ENCODE assay signal across 1 cellular context in genomic region chr20:46673394-46674252, GRCh38.
TF ChIP-seq lines count a peak whose summit lies in the region.

No MANE protein-coding gene starts in this region.

TF ChIP-seq in HepG2, 621 proteins besides CTCF, POLR2A, EP300 and RAD21 (continued from another document and continues in another):
- TF ChIP-seq, protein P1, sequence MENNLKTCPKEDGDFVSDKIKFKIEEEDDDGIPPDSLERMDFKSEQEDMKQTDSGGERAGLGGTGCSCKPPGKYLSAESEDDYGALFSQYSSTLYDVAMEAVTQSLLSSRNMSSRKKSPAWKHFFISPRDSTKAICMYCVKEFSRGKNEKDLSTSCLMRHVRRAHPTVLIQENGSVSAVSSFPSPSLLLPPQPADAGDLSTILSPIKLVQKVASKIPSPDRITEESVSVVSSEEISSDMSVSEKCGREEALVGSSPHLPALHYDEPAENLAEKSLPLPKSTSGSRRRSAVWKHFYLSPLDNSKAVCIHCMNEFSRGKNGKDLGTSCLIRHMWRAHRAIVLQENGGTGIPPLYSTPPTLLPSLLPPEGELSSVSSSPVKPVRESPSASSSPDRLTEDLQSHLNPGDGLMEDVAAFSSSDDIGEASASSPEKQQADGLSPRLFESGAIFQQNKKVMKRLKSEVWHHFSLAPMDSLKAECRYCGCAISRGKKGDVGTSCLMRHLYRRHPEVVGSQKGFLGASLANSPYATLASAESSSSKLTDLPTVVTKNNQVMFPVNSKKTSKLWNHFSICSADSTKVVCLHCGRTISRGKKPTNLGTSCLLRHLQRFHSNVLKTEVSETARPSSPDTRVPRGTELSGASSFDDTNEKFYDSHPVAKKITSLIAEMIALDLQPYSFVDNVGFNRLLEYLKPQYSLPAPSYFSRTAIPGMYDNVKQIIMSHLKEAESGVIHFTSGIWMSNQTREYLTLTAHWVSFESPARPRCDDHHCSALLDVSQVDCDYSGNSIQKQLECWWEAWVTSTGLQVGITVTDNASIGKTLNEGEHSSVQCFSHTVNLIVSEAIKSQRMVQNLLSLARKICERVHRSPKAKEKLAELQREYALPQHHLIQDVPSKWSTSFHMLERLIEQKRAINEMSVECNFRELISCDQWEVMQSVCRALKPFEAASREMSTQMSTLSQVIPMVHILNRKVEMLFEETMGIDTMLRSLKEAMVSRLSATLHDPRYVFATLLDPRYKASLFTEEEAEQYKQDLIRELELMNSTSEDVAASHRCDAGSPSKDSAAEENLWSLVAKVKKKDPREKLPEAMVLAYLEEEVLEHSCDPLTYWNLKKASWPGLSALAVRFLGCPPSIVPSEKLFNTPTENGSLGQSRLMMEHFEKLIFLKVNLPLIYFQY (CRISPR knock-in tag; IDR thresholded peaks at IDR 0.05; ENCODE audit: borderline replicate concordance), result no peak
- TF ChIP-seq TBX2 (CRISPR knock-in tag; IDR thresholded peaks at IDR 0.05; ENCODE audit: borderline replicate concordance), result no peak
- peak; percentile 65; the same call in 1 of the 2 replicates for TF ChIP-seq HOXA9 (CRISPR knock-in tag; IDR thresholded peaks at IDR 0.05; ENCODE audit: borderline replicate concordance)
- TF ChIP-seq FOXA1 (IDR thresholded peaks at IDR 0.05), result no peak
- no peak for TF ChIP-seq FOXA1 (CRISPR knock-in tag; IDR thresholded peaks at IDR 0.05)
- TF ChIP-seq TARDBP (CRISPR knock-in tag; IDR thresholded peaks at IDR 0.05), result no peak
- TF ChIP-seq ZNF232 (CRISPR knock-in tag; IDR thresholded peaks at IDR 0.05; ENCODE audit: borderline replicate concordance), result no peak
- peak; percentile 45 for TF ChIP-seq ZNF510 (CRISPR knock-in tag; IDR thresholded peaks at IDR 0.05; ENCODE audit: low read depth)
- TF ChIP-seq, protein P2, sequence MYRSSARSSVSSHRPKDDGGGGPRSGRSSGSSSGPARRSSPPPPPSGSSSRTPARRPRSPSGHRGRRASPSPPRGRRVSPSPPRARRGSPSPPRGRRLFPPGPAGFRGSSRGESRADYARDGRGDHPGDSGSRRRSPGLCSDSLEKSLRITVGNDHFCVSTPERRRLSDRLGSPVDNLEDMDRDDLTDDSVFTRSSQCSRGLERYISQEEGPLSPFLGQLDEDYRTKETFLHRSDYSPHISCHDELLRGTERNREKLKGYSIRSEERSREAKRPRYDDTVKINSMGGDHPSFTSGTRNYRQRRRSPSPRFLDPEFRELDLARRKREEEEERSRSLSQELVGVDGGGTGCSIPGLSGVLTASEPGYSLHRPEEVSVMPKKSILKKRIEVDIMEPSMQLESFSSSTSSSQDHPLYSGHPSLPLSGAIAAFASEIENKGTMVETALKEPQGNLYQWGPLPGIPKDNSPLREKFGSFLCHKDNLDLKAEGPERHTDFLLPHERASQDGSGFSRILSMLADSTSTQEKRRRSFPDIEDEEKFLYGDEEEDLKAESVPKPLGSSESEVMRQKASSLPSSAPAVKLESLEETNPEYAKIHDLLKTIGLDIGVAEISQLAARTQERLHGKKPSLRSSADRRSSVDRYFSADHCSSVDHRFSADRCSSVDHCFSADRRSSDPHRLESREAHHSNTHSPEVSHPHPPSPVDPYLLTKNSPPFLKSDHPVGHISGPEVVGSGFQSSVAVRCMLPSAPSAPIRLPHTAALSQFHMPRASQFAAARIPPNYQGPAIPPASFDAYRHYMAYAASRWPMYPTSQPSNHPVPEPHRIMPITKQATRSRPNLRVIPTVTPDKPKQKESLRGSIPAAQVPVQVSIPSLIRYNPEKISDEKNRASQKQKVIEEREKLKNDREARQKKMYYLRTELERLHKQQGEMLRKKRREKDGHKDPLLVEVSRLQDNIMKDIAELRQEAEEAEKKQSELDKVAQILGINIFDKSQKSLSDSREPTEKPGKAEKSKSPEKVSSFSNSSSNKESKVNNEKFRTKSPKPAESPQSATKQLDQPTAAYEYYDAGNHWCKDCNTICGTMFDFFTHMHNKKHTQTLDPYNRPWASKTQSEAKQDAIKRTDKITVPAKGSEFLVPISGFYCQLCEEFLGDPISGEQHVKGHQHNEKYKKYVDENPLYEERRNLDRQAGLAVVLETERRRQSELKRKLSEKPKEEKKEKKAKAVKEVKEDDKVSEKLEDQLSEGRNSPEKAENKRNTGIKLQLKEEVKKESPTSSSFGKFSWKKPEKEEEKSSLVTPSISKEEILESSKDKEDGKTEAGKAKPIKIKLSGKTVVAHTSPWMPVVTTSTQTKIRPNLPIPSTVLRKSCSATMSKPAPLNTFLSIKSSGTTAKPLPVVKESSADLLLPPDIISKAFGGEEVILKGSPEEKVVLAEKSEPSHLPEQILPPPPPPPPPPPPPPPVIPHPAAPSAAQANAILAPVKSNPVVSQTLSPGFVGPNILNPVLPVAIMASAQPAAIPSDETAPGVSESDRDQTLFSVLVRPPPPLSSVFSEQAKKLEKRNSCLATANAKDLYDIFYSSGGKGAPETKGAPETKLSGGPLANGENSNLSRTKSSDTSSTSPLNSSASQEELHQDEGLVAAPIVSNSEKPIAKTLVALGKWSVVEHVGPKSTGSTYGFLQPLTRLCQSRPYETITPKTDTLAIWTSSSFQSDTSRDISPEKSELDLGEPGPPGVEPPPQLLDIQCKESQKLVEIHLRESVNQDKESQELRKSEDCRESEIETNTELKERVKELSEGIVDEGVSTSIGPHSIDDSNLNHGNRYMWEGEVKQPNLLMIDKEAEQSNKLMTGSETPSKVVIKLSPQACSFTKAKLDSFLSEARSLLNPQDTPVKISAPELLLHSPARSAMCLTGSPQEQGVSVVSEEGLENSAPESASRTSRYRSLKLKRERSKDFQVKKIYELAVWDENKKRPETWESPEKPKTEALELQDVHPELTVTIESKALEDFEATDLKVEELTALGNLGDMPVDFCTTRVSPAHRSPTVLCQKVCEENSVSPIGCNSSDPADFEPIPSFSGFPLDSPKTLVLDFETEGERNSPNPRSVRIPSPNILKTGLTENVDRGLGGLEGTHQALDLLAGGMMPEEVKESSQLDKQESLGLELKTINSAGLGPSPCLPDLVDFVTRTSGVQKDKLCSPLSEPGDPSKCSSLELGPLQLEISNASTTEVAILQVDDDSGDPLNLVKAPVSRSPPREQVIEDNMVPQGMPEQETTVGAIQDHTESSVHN (CRISPR knock-in tag; IDR thresholded peaks at IDR 0.05), result no peak; the same call in 1 of the 2 replicates
- no peak for TF ChIP-seq TBX3 (IDR thresholded peaks at IDR 0.05; ENCODE audit: borderline replicate concordance)
- TF ChIP-seq ZNF333 (CRISPR knock-in tag; IDR thresholded peaks at IDR 0.05; ENCODE audit: borderline replicate concordance), result no peak
- no peak for TF ChIP-seq TRAFD1 (CRISPR knock-in tag; IDR thresholded peaks at IDR 0.05; ENCODE audit: borderline replicate concordance)
- TF ChIP-seq PITX1 (CRISPR knock-in tag; IDR thresholded peaks at IDR 0.05), result no peak
- TF ChIP-seq HNF4A (CRISPR knock-in tag; IDR thresholded peaks at IDR 0.05), result no peak
- TF ChIP-seq TOE1 (CRISPR knock-in tag; IDR thresholded peaks at IDR 0.05), result no peak
- TF ChIP-seq ZNF616 (CRISPR knock-in tag; IDR thresholded peaks at IDR 0.05; ENCODE audit: low read depth), result peak; percentile 78; the same call in 1 of the 2 replicates
- TF ChIP-seq GABPA (IDR thresholded peaks at IDR 0.05; ENCODE audit: low read depth, low read length), result no peak
- no peak for TF ChIP-seq GABPA (CRISPR knock-in tag; IDR thresholded peaks at IDR 0.05; ENCODE audit: low read depth)
- TF ChIP-seq ZNF597 (CRISPR knock-in tag; IDR thresholded peaks at IDR 0.05), result no peak
- TF ChIP-seq ZNF33B (CRISPR knock-in tag; IDR thresholded peaks at IDR 0.05), result no peak
- no peak for TF ChIP-seq ADNP (CRISPR knock-in tag; IDR thresholded peaks at IDR 0.05)
- no peak for TF ChIP-seq SPEN (CRISPR knock-in tag; IDR thresholded peaks at IDR 0.05; ENCODE audit: low read depth)
- TF ChIP-seq KMT2B (CRISPR knock-in tag; IDR thresholded peaks at IDR 0.05), result no peak
- no peak for TF ChIP-seq ZNF282 (IDR thresholded peaks at IDR 0.05; ENCODE audit: partially characterized antibody)
- TF ChIP-seq FOXA3 (CRISPR knock-in tag; IDR thresholded peaks at IDR 0.05), result no peak
- TF ChIP-seq, protein P3, sequence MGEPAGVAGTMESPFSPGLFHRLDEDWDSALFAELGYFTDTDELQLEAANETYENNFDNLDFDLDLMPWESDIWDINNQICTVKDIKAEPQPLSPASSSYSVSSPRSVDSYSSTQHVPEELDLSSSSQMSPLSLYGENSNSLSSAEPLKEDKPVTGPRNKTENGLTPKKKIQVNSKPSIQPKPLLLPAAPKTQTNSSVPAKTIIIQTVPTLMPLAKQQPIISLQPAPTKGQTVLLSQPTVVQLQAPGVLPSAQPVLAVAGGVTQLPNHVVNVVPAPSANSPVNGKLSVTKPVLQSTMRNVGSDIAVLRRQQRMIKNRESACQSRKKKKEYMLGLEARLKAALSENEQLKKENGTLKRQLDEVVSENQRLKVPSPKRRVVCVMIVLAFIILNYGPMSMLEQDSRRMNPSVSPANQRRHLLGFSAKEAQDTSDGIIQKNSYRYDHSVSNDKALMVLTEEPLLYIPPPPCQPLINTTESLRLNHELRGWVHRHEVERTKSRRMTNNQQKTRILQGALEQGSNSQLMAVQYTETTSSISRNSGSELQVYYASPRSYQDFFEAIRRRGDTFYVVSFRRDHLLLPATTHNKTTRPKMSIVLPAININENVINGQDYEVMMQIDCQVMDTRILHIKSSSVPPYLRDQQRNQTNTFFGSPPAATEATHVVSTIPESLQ (CRISPR knock-in tag; conservative IDR thresholded peaks at IDR 0.05), result no peak
- no peak for TF ChIP-seq LCORL (IDR thresholded peaks at IDR 0.05)
- TF ChIP-seq LCORL (CRISPR knock-in tag; IDR thresholded peaks at IDR 0.05), result no peak
- peak; percentile 77; the same call in 1 of the 2 replicates for TF ChIP-seq ZNF383 (CRISPR knock-in tag; IDR thresholded peaks at IDR 0.05; ENCODE audit: borderline replicate concordance)
- no peak for TF ChIP-seq ZNF766 (CRISPR knock-in tag; IDR thresholded peaks at IDR 0.05; ENCODE audit: borderline replicate concordance)
- TF ChIP-seq ZKSCAN8 (CRISPR knock-in tag; IDR thresholded peaks at IDR 0.05; ENCODE audit: borderline replicate concordance), result peak; percentile 98
- peak; percentile 57; the same call in 1 of the 2 replicates for TF ChIP-seq TGIF2 (CRISPR knock-in tag; IDR thresholded peaks at IDR 0.05)
- TF ChIP-seq ZNF101 (CRISPR knock-in tag; IDR thresholded peaks at IDR 0.05; ENCODE audit: borderline replicate concordance, low read depth), result 0 out of 2 replicates have a peak, but pooled peaks have one; percentile 19
- TF ChIP-seq BRD4 (CRISPR knock-in tag; IDR thresholded peaks at IDR 0.05), result peak; percentile 63; the same call in 1 of the 2 replicates
- TF ChIP-seq FOXC1 (CRISPR knock-in tag; IDR thresholded peaks at IDR 0.05; ENCODE audit: borderline replicate concordance), result no peak
- TF ChIP-seq HHEX (CRISPR knock-in tag; IDR thresholded peaks at IDR 0.05), result no peak
- TF ChIP-seq ZNF780A (CRISPR knock-in tag; IDR thresholded peaks at IDR 0.05), result no peak; the same call in 1 of the 2 replicates
- peak; percentile 6; the same call in 1 of the 2 replicates for TF ChIP-seq ZNF678 (CRISPR knock-in tag; IDR thresholded peaks at IDR 0.05)
- TF ChIP-seq ATM (IDR thresholded peaks at IDR 0.05; ENCODE audit: borderline replicate concordance), result no peak
- peak; percentile 61; the same call in 1 of the 2 replicates for TF ChIP-seq ZNF34 (CRISPR knock-in tag; IDR thresholded peaks at IDR 0.05; ENCODE audit: borderline replicate concordance)
- TF ChIP-seq ZNF235 (CRISPR knock-in tag; IDR thresholded peaks at IDR 0.05; ENCODE audit: borderline replicate concordance), result no peak
- TF ChIP-seq DNMT3B (CRISPR knock-in tag; conservative IDR thresholded peaks at IDR 0.05), result no peak
- no peak for TF ChIP-seq HOXD1 (CRISPR knock-in tag; IDR thresholded peaks at IDR 0.05)
- TF ChIP-seq ZNF251 (CRISPR knock-in tag; IDR thresholded peaks at IDR 0.05), result 0 out of 2 replicates have a peak, but pooled peaks have one; percentile 19
- no peak for TF ChIP-seq ZNF883 (CRISPR knock-in tag; IDR thresholded peaks at IDR 0.05; ENCODE audit: not compliant biosample characterization)
- TF ChIP-seq CSRNP1 (CRISPR knock-in tag; IDR thresholded peaks at IDR 0.05), result no peak
- no peak for TF ChIP-seq ZNF644 (CRISPR knock-in tag; IDR thresholded peaks at IDR 0.05; ENCODE audit: low read depth)
- TF ChIP-seq ZNF788 (CRISPR knock-in tag; IDR thresholded peaks at IDR 0.05; ENCODE audit: borderline replicate concordance), result no peak
- TF ChIP-seq ZSCAN9 (CRISPR knock-in tag; IDR thresholded peaks at IDR 0.05; ENCODE audit: borderline replicate concordance), result no peak
- no peak for TF ChIP-seq NR2F6 (IDR thresholded peaks at IDR 0.05)
- TF ChIP-seq NR2F6 (CRISPR knock-in tag; IDR thresholded peaks at IDR 0.05), result no peak; the same call in 1 of the 2 replicates
- TF ChIP-seq MBNL3 (CRISPR knock-in tag; conservative IDR thresholded peaks at IDR 0.05), result no peak
- TF ChIP-seq SOX6 (IDR thresholded peaks at IDR 0.05), result no peak
- no peak for TF ChIP-seq SOX6 (CRISPR knock-in tag; IDR thresholded peaks at IDR 0.05)
- TF ChIP-seq NCOA2 (CRISPR knock-in tag; IDR thresholded peaks at IDR 0.05), result no peak
- TF ChIP-seq REL (CRISPR knock-in tag; conservative IDR thresholded peaks at IDR 0.05), result peak; percentile 83
- no peak for TF ChIP-seq ZBTB20 (CRISPR knock-in tag; IDR thresholded peaks at IDR 0.05; ENCODE audit: borderline replicate concordance, low read depth)
